Comparison of ENCODE assay signal across 34 cellular contexts in the genomic region with DNA sequence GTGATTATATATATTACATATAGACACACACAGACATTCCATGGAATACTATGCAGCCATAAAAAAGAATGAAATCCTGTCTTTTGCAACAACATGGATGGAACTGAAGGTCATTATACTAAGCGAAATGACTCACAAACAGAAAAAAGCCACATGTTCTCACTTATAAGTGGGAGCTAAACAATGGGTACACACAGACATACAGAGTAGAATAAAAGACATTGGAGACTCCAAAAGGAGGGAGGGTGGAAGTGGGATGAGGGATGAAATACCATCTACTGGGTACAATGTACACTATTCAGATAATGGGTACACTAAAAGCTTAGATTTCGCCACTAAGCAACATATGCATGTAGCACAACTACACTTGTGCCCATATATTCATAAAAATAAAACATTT.
"Had no signal": no experiment of that assay in that cellular context is flagged by ENCODE, and none has a peak within 500 bp of the region (broad histone marks: within the 10 kb centered on the region; RNA-seq: fewer than 3 reads in every experiment).

No MANE protein-coding gene starts in this region.

- DNase-seq: Karpas-422, Kasumi-1, MG63, MM.1S, MV-4-11, NCI-H1048, NCI-H1092, NCI-H1092 treated with DMSO at 0.1 percent for 48 hours, NCI-H1105, NCI-H1105 treated with DMSO at 0.1 percent for 48 hours, NCI-H1417, NCI-H1417 treated with DMSO at 0.1 percent for 48 hours, NCI-H1436, NCI-H1436 treated with DMSO at 0.1 percent for 48 hours, NCI-H146, NCI-H1694, NCI-H1694 treated with DMSO at 0.1 percent for 48 hours, NCI-H187, NCI-H187 treated with DMSO at 0.1 percent for 48 hours, NCI-H1930, NCI-H2029, NCI-H2029 treated with DMSO at 0.1 percent for 48 hours, NCI-H2081, NCI-H2081 treated with DMSO at 0.1 percent for 48 hours, NCI-H2107, NCI-H2171, NCI-H2171 treated with DMSO at 0.1 percent for 48 hours, NCI-H2227 treated with DMSO at 0.1 percent for 48 hours, NCI-H226, NCI-H345, NCI-H446, NCI-H446 treated with DMSO at 0.1 percent for 48 hours, NCI-H510A had no signal

- H3K27me3 ChIP-seq: MG63 had no signal

- H3K9ac ChIP-seq: KMS-11 had no signal

- H3K27ac ChIP-seq: KMS-11 had no signal

- H3K36me3 ChIP-seq: MG63 had no signal

- H3K4me2 ChIP-seq: KMS-11 had no signal

- H3K4me3 ChIP-seq: MG63 had no signal
